ENCODE assay signal across 23 cellular contexts in the genomic region with DNA sequence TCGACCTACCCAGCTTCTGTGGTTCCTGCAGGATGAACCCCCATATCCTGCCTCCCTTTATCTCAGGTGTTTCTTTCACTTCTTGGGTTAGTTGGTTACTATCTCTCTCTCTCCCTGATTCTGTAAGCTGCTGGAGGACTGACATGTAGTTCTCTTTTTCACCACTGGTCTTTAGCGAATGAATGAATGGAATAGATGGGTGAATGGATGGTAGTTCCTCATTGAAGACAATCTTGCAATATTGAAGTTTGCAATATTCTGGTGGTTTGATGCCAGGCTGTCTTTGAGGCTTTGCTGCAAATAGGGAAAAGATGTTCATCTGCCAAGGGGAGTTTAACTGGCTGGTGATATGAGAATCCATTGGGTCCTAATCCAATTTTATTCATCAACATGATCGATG.
DNase-seq lines count a peak whose midpoint lies in the region; ATAC-seq, FAIRE-seq and TF ChIP-seq lines count a peak whose summit lies in the region.
"Had no signal": no experiment of that assay in that cellular context is flagged by ENCODE, and none has a peak within 500 bp of the region (broad histone marks: within the 10 kb centered on the region; RNA-seq: fewer than 3 reads in every experiment).

No MANE protein-coding gene starts in this region.

- CTCF ChIA-PET in K562 (lab: Yijun Ruan, JAX; ENCODE audit: low intra/inter-chr PET ratio): no interaction called here

- no peak overlapping the region for H3K4me3 ChIP-seq in GM12864 (ENCODE audit: low read depth, low read length)
- no peak overlapping the region for H3K4me3 ChIP-seq in K562
- H3K4me3 ChIP-seq in transverse colon: no peak overlapping the region
- H3K4me3 ChIP-seq: lower lobe of right lung, skin epidermis, thyroid gland had no signal

- TF ChIP-seq EP300 in K562 (IDR thresholded peaks at IDR 0.05; ENCODE audit: low read length) (no peak), transverse colon (IDR thresholded peaks at IDR 0.05; ENCODE audit: low read depth) (no peak)

- H3K27ac ChIP-seq in K562 (ENCODE audit: extremely low read depth, low read depth, low read length) (no peak overlapping the region), transverse colon (no peak overlapping the region)
- H3K27ac ChIP-seq: HL-60, lower lobe of right lung, neutrophil, skin epidermis, thyroid gland had no signal

- peak; percentile 26 for TF ChIP-seq CTCF in GM12864 (IDR thresholded peaks at IDR 0.05; ENCODE audit: low read depth, low read length, missing control alignments)
- TF ChIP-seq CTCF in K562 (IDR thresholded peaks at IDR 0.05 in 2 of 3, conservative IDR thresholded peaks at IDR 0.05 in 1 of 3; ENCODE audit: insufficient read depth in 2 of 3, low read depth in 1 of 3, low read length in 3 of 3): no peak
- TF ChIP-seq CTCF in neural crest cell (conservative IDR thresholded peaks at IDR 0.05): peak; percentile 39
- no peak for TF ChIP-seq CTCF in transverse colon (IDR thresholded peaks at IDR 0.05)

- FAIRE-seq in K562 (lab: Jason Lieb, UNC): no peak

- peaks cover 6% of the 10 kb centered on the region for H3K36me3 Mint-ChIP-seq in neural crest cell (ENCODE audit: low read depth)
- H3K36me3 Mint-ChIP-seq in stimulated activated naive B cell treated with anti-CD40 and anti-IgM and Interleukin-4, amounts not matched to agents 10 μg/mL and 1 μg/mL and 100 μg/mL, for 72 hours: no peaks in the 10 kb centered on the region
- H3K36me3 Mint-ChIP-seq: CD8-positive, alpha-beta memory T cell had no signal

- POLR2A ChIA-PET in K562 (lab: Yijun Ruan, JAX): interaction anchor here (0.5 to 0.8 kb wide), 2 partner anchors 10 to 227 kb away, joined by 3 read pairs; no protein-coding TSS in a partner anchor

- H3K9me3 Mint-ChIP-seq in neural crest cell: peaks cover 20% of the 10 kb centered on the region
- H3K9me3 Mint-ChIP-seq in stimulated activated naive B cell treated with anti-CD40 and anti-IgM and Interleukin-4, amounts not matched to agents 10 μg/mL and 1 μg/mL and 100 μg/mL, for 72 hours: peaks cover 4% of the 10 kb centered on the region in 2 donors

- no peaks in the 10 kb centered on the region for H4K20me1 ChIP-seq in K562 (replicated peaks; ENCODE audit: control insufficient read depth, insufficient read depth, low read length)

- H3K4me2 ChIP-seq in K562 (ENCODE audit: insufficient read depth, low read length): no peak overlapping the region

- intact Hi-C loops in K562 (cut with micrococcal nuclease) (no loop called here), transverse colon (cut with DNase I; ENCODE audit: low total_unique reads) (no loop called here)

- no peaks in the 10 kb centered on the region for H3K79me2 ChIP-seq in K562 (ENCODE audit: control insufficient read depth, insufficient read depth, low read length)

- no peak overlapping the region for H3K9ac ChIP-seq in K562 (ENCODE audit: insufficient read depth in 1 of 2, low read depth in 2 of 2, low read length in 2 of 2)

- no peak overlapping the region for H2AFZ ChIP-seq in K562 (ENCODE audit: low read depth, low read length)

- H3K27me3 Mint-ChIP-seq in neural crest cell (ENCODE audit: low read depth): no peaks in the 10 kb centered on the region
- H3K27me3 Mint-ChIP-seq in stimulated activated naive B cell treated with anti-CD40 and anti-IgM and Interleukin-4, amounts not matched to agents 10 μg/mL and 1 μg/mL and 100 μg/mL, for 72 hours: peaks cover 44 to 50% of the 10 kb centered on the region in 2 donors

- peaks cover 15% of the 10 kb centered on the region for H3K4me1 Mint-ChIP-seq in neural crest cell
- H3K4me1 Mint-ChIP-seq in stimulated activated naive B cell treated with anti-CD40 and anti-IgM and Interleukin-4, amounts not matched to agents 10 μg/mL and 1 μg/mL and 100 μg/mL, for 72 hours: peaks cover 6 to 11% of the 10 kb centered on the region in 2 donors

- no TSS peak for BruUV-seq in K562 (replicated peaks; lab: Mats Ljungman, UMichigan)

- H3K36me3 ChIP-seq in K562 (ENCODE audit: control insufficient read depth, insufficient read depth, low read length): no peaks in the 10 kb centered on the region
- no peaks in the 10 kb centered on the region for H3K36me3 ChIP-seq in transverse colon
- H3K36me3 ChIP-seq: lower lobe of right lung, neutrophil, thyroid gland had no signal

- in situ Hi-C loops in K562 (cut with MboI) (no loop called here), transverse colon (cut with MboI; ENCODE audit: low pct_ligation_motif_present in 1 of 4, low pct_unique_long_range_greater_than_20kb in 1 of 4, low sequenced_read_pairs in 3 of 4) (no loop called here)

- H3K27me3 ChIP-seq in K562 (ENCODE audit: control insufficient read depth in 2 of 2, insufficient read depth in 2 of 2, low read length in 2 of 2) (peaks cover 0 to 5% of the 10 kb centered on the region in 2 experiments; a peak in 1 of 5 replicates), transverse colon (peaks cover 11% of the 10 kb centered on the region)
- H3K27me3 ChIP-seq: thyroid gland had no signal

- H3K9me3 ChIP-seq in K562 (replicated peaks; ENCODE audit: control insufficient read depth, insufficient read depth, low read depth, low read length) (no peaks in the 10 kb centered on the region), transverse colon (no peaks in the 10 kb centered on the region)
- H3K9me3 ChIP-seq: lower lobe of right lung, neutrophil, thyroid gland had no signal

- H3K4me1 ChIP-seq in K562 (replicated peaks in 1 of 2; ENCODE audit: control insufficient read depth in 2 of 2, insufficient read depth in 2 of 2, low read length in 2 of 2) (no peaks in the 10 kb centered on the region), transverse colon (no peaks in the 10 kb centered on the region)
- H3K4me1 ChIP-seq: lower lobe of right lung, thyroid gland had no signal

- 7% methylated on average over 3 of the region's 3 CpGs for WGBS in K562 (ENCODE audit: insufficient coverage, low coverage, missing lambda C conversion rate)
- 39 to 64% methylated on average over 2 to 3 of the region's 3 CpGs for WGBS in transverse colon (ENCODE audit: low coverage in 1 of 2), 2 donors

- H3K9me1 ChIP-seq in K562 (ENCODE audit: control insufficient read depth, insufficient read depth, low read length): no peaks in the 10 kb centered on the region

- no peak for ATAC-seq in K562
- ATAC-seq in stimulated activated naive B cell treated with anti-CD40 and anti-IgM and Interleukin-4, amounts not matched to agents 10 μg/mL and 1 μg/mL and 100 μg/mL, for 72 hours (replicated peaks): no peak
- ATAC-seq: lower lobe of right lung had no signal

- TF ChIP-seq POLR2A in K562 (conservative IDR thresholded peaks at IDR 0.05) (no peak), transverse colon (IDR thresholded peaks at IDR 0.05) (no peak)

- H3K4me3 Mint-ChIP-seq in neural crest cell: no peak overlapping the region
- no peak overlapping the region for H3K4me3 Mint-ChIP-seq in stimulated activated naive B cell treated with anti-CD40 and anti-IgM and Interleukin-4, amounts not matched to agents 10 μg/mL and 1 μg/mL and 100 μg/mL, for 72 hours
- H3K4me3 Mint-ChIP-seq: activated CD4-positive, alpha-beta T cell treated with anti-CD3 and anti-CD28 coated beads, Interleukin-2, amount 10 ng/mL, durations not matched to agents 24 days and 14 days; CD8-positive, alpha-beta memory T cell had no signal

- DNase-seq in GM12864 (ENCODE audit: low read depth): no peak
- DNase-seq in NAMALWA (ENCODE audit: low spot score): peak; percentile 24
- DNase-seq in K562 (ENCODE audit: extremely low read depth in 1 of 4, low spot score in 3 of 4): peak in 1 of 4 experiments; percentile 7
- no peak for DNase-seq in neural crest cell (ENCODE audit: low read depth, low spot score)
- DNase-seq in NCI-H1436 (lab: John Stamatoyannopoulos, UW): no peak
- no peak for DNase-seq in stimulated activated naive B cell treated with anti-CD40 and anti-IgM and Interleukin-4, amounts not matched to agents 10 μg/mL and 1 μg/mL and 100 μg/mL, for 72 hours
- DNase-seq in transverse colon: no peak
- DNase-seq: activated CD4-positive, alpha-beta T cell treated with anti-CD3 and anti-CD28 coated beads, Interleukin-2, amount 10 ng/mL, durations not matched to agents 24 days and 14 days; activated naive CD4-positive, alpha-beta T cell treated with anti-CD3 and anti-CD28 coated beads, Interleukin-2, amount 50 U/mL, for 16 hours; anterior cingulate cortex; caudate nucleus; CD8-positive, alpha-beta memory T cell; DMS153; foreskin melanocyte; islet precursor cell; lower lobe of right lung; NCI-H526; stimulated activated CD4-positive, alpha-beta T cell treated with anti-CD3 and anti-CD28 coated beads, Interleukin-2, amount 100 ng/mL, for 24 hours; stimulated activated naive CD4-positive, alpha-beta T cell; thyroid gland had no signal

- TF ChIP-seq RAD21 in K562 (CRISPR knock-in tag; conservative IDR thresholded peaks at IDR 0.05 in 1 of 2, IDR thresholded peaks at IDR 0.05 in 1 of 2): no peak

- H3K27ac Mint-ChIP-seq in neural crest cell (ENCODE audit: unreplicated experiment): no peak overlapping the region
- H3K27ac Mint-ChIP-seq in stimulated activated naive B cell treated with anti-CD40 and anti-IgM and Interleukin-4, amounts not matched to agents 10 μg/mL and 1 μg/mL and 100 μg/mL, for 72 hours: no peak overlapping the region
- H3K27ac Mint-ChIP-seq: activated CD4-positive, alpha-beta T cell treated with anti-CD3 and anti-CD28 coated beads, Interleukin-2, amount 10 ng/mL, durations not matched to agents 24 days and 14 days; CD8-positive, alpha-beta memory T cell had no signal

TF ChIP-seq in K562, 482 proteins besides CTCF, POLR2A, EP300 and RAD21:
- no peak for TF ChIP-seq POLR3G (IDR thresholded peaks at IDR 0.05; ENCODE audit: extremely low read depth, insufficient read length, insufficient replicate concordance)
- no peak for TF ChIP-seq ESRRA (IDR thresholded peaks at IDR 0.05; ENCODE audit: borderline replicate concordance, low read depth)
- TF ChIP-seq NR4A1 (CRISPR knock-in tag; IDR thresholded peaks at IDR 0.05): no peak
- no peak for TF ChIP-seq NR4A1 (tag; IDR thresholded peaks at IDR 0.05)
- peak; percentile 78 for TF ChIP-seq ZNF24 (IDR thresholded peaks at IDR 0.05)

Comparison
In these comparisons a context has a peak if more than half of its experiments do, and no peak if none do; other contexts are left out.
1. CTCF ChIP-seq: peak in GM12864 (single experiment) and neural crest cell (single experiment); none in K562 (0 of 3) and transverse colon (0 of 5).